9 cellular contexts compared by ENCODE assay signal in the genomic region with DNA sequence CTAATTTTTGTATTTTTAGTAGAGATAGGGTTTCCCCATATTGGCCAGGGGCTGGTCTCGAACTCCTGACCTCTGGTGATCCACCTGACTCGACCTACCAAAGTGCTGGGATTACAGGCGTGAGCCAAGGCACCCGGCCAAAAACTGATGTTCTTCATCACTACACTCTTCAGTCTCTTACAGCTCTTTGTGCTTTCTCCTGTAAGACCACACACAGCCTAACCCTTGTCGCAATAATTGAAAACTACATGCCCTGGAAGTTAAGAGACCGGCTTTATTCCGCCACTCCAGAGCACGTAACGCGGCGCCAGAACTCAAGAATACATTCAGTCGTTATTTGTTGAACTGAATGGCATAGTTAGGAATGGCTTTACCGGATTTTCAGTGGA. TPM values are rescaled to one million over a fixed set of nuclear protein-coding genes. Genes with fewer than 3 reads are reported as not detected.
DNase-seq lines count a peak whose midpoint lies in the region; ATAC-seq and TF ChIP-seq lines count a peak whose summit lies in the region.
"Had no signal": no experiment of that assay in that cellular context is flagged by ENCODE, and none has a peak within 500 bp of the region (broad histone marks: within the 10 kb centered on the region; RNA-seq: fewer than 3 reads in every experiment).

No MANE protein-coding gene starts in this region.

- TF ChIP-seq CTCF in Caco-2 (IDR thresholded peaks at IDR 0.05; ENCODE audit: insufficient read depth in 1 of 2, low read depth in 1 of 2, low read length in 1 of 2, severe bottlenecking in 1 of 2, unreplicated experiment in 1 of 2) = no peak
- TF ChIP-seq CTCF in PC-3 (conservative IDR thresholded peaks at IDR 0.05; ENCODE audit: low read depth, low read length) = no peak
- TF ChIP-seq CTCF in omental fat pad (IDR thresholded peaks at IDR 0.05) = no peak

- POLR2A ChIA-PET in Caco-2 (lab: Charles Lee) = interaction anchor here (0.6 kb wide), 1 partner anchor 9 kb away, joined by 3 read pairs; the partner anchor contains the start of gene NAXE
- POLR2A ChIA-PET in PC-3 (lab: Charles Lee; ENCODE audit: unreplicated experiment) = no interaction called here

- H3K9ac ChIP-seq in PC-3 (ENCODE audit: low read length) = peak overlapping the region; percentile 92

- 0 out of 2 replicates have a peak, but pooled peaks cover 1% of the 10 kb centered on the region for H3K36me3 ChIP-seq in Caco-2 (ENCODE audit: control insufficient read depth, insufficient read depth, low read length)
- peaks cover 36% of the 10 kb centered on the region for H3K36me3 ChIP-seq in PC-3 (ENCODE audit: low read depth, low read length)

- H3K4me2 ChIP-seq in PC-3 (ENCODE audit: low read length) = peak overlapping the region; percentile 93

- H3K27me3 ChIP-seq in Caco-2 (replicated peaks; ENCODE audit: control insufficient read depth, insufficient read depth, low read length) (no peaks in the 10 kb centered on the region), PC-3 (ENCODE audit: low read length) (no peaks in the 10 kb centered on the region)

- H3K27me3 Mint-ChIP-seq in Caco-2 (ENCODE audit: insufficient read depth, unreplicated experiment) = no peaks in the 10 kb centered on the region

- peak overlapping the region; percentile 99 for H2AFZ ChIP-seq in PC-3 (ENCODE audit: low read length)

- no peaks in the 10 kb centered on the region for H3F3A ChIP-seq in PC-3 (ENCODE audit: low read length, unreplicated experiment)

- no peaks in the 10 kb centered on the region for H3K9me3 Mint-ChIP-seq in Caco-2 (ENCODE audit: unreplicated experiment)

- CTCF ChIA-PET in Caco-2 (lab: Charles Lee) = no interaction called here
- CTCF ChIA-PET in PC-3 (lab: Charles Lee) = no interaction called here

- intact Hi-C loops in Caco-2 (cut with micrococcal nuclease; ENCODE audit: unreplicated experiment) = loop anchor here (1.0 to 10.0 kb wide), 3 partner anchors 9 to 216 kb away; partner anchors contain the start of genes MEF2D and NAXE
- intact Hi-C loops in PC-3 (cut with micrococcal nuclease) = no loop called here

- peak overlapping the region; percentile 53 for H3K27ac ChIP-seq in PC-3 (ENCODE audit: low read length)
- H3K27ac ChIP-seq in epithelial cell of prostate = peak overlapping the region; percentile 76

- peak overlapping the region; percentile 79 for H3K4me3 Mint-ChIP-seq in Caco-2 (ENCODE audit: unreplicated experiment)

- H3K9me2 ChIP-seq in PC-3 (replicated peaks; ENCODE audit: low read length) = no peaks in the 10 kb centered on the region

- peaks cover 43% of the 10 kb centered on the region for H3K79me2 ChIP-seq in PC-3 (ENCODE audit: low read length)

- peak overlapping the region; percentile 88 for H3K27ac Mint-ChIP-seq in Caco-2 (ENCODE audit: unreplicated experiment)

- BruUV-seq in Caco-2 (replicated peaks; lab: Mats Ljungman, UMichigan) (TSS peak; percentile 73), PC-3 (replicated peaks; lab: Mats Ljungman, UMichigan) (no TSS peak)

- no peaks in the 10 kb centered on the region for H4K20me1 ChIP-seq in PC-3 (ENCODE audit: low read length)

- H3K36me3 Mint-ChIP-seq in Caco-2 (ENCODE audit: insufficient read depth, unreplicated experiment) = peaks cover 23% of the 10 kb centered on the region

- H3K4me3 ChIP-seq in Caco-2 (ENCODE audit: low read depth, low read length) = peak overlapping the region; percentile 84
- peak overlapping the region; percentile 94 for H3K4me3 ChIP-seq in PC-3 (ENCODE audit: low read length)

- H3K9me3 ChIP-seq in Caco-2 (no peaks in the 10 kb centered on the region), PC-3 (ENCODE audit: low read length) (no peaks in the 10 kb centered on the region)

- H3K4me1 Mint-ChIP-seq in Caco-2 (ENCODE audit: low read depth, unreplicated experiment) = no peaks in the 10 kb centered on the region

- ATAC-seq in PC-3 (peak; percentile 4), omental fat pad (ENCODE audit: low FRiP score) (peak; percentile 34), HG02884 (IDR thresholded peaks at IDR 0.05; ENCODE audit: unreplicated experiment) (no peak), HG03439 (IDR thresholded peaks at IDR 0.05; ENCODE audit: unreplicated experiment) (no peak)

- no peak for DNase-seq in Caco-2
- no peak for DNase-seq in PC-3
- DNase-seq in epithelial cell of prostate (ENCODE audit: low read depth, low spot score) = no peak
- no peak for DNase-seq in omental fat pad (ENCODE audit: low spot score)
- DNase-seq in COLO829 (ENCODE audit: low spot score) = no peak
- no peak for DNase-seq in NCI-H1048 (lab: John Stamatoyannopoulos, UW)

- H3K4me1 ChIP-seq in Caco-2 = peaks cover 8% of the 10 kb centered on the region; the same call in 1 of the 2 replicates
- peaks cover 20% of the 10 kb centered on the region for H3K4me1 ChIP-seq in PC-3 (ENCODE audit: insufficient read depth, low read length)

RNA-seq across cellular contexts. Expression of gene GPATCH4, which starts 0.6 kb away (rescaled TPM):
- total RNA-seq in Caco-2 (2022) = 52.5 and 53.5 TPM in 2 replicates
- total RNA-seq in PC-3 (2014; rRNA removed) = 37.3 and 73.7 TPM in 2 replicates
- total RNA-seq in omental fat pad = 10 to 100 TPM; 30.2 to 77.5 (median 35.5) TPM

RNA-seq across cellular contexts. Expression of gene NAXE, which starts 9.2 kb away (rescaled TPM):
- total RNA-seq in Caco-2 (2022) = 99.8 and 105 TPM in 2 replicates
- 237 and 261 TPM in 2 replicates for total RNA-seq in PC-3 (2014; rRNA removed)
- total RNA-seq in omental fat pad = 10 to 100 TPM; 49.4 to 71.5 (median 58.9) TPM

RNA-seq across cellular contexts. Expression of gene HAPLN2, which starts 18.5 kb away (rescaled TPM):
- total RNA-seq in Caco-2 (2022) = not detected in 2 replicates
- 1.1 TPM in 1 of 2 replicates, not detected in the other for total RNA-seq in PC-3 (2014; rRNA removed)
- total RNA-seq in omental fat pad = 1 to 10 TPM in 1 of 4 donors, not detected in 3; 2.8 TPM

RNA-seq across cellular contexts. Expression of gene TTC24, which starts 21.2 kb away (rescaled TPM):
- total RNA-seq in Caco-2 (2022) (not detected in 2 replicates), PC-3 (2014; rRNA removed) (not detected in 2 replicates), omental fat pad (not detected)
- total RNA-seq: HT-29 had no signal

RNA-seq across cellular contexts. Expression of gene IQGAP3, which starts 28.4 kb away (rescaled TPM):
- total RNA-seq in Caco-2 (2022) (35.8 and 37.6 TPM in 2 replicates), PC-3 (2014; rRNA removed) (54.3 and 77.3 TPM in 2 replicates), omental fat pad (1 to 10 TPM in 1 of 4 donors, under 1 TPM in 3; 0.16 to 4.2 (median 0.23) TPM)

Comparison
In these comparisons a context has a peak if more than half of its experiments do, and no peak if none do; other contexts are left out.
1. ATAC-seq: peak in PC-3 (single experiment) and omental fat pad (single experiment); none in HG02884 (single experiment) and HG03439 (single experiment).